Comparison of ENCODE assay signal across 17 cellular contexts in genomic region chr5:10674582-10674981, GRCh38.
DNase-seq lines count a peak whose midpoint lies in the region; ATAC-seq and TF ChIP-seq lines count a peak whose summit lies in the region.
"Had no signal": no experiment of that assay in that cellular context is flagged by ENCODE, and none has a peak within 500 bp of the region (broad histone marks: within the 10 kb centered on the region; RNA-seq: fewer than 3 reads in every experiment).

No MANE protein-coding gene starts in this region.

- H3K4me3 Mint-ChIP-seq in stimulated activated naive CD8-positive, alpha-beta T cell treated with anti-CD3 and anti-CD28 coated beads, Interleukin-15, amount 100 ng/mL, for 72 hours: no peak overlapping the region
- H3K4me3 Mint-ChIP-seq in endodermal cell: no peak overlapping the region
- H3K4me3 Mint-ChIP-seq: T-cell had no signal

- H3K27me3 ChIP-seq in PC-3 (ENCODE audit: low read length) (no peaks in the 10 kb centered on the region), endodermal cell (ENCODE audit: control insufficient read depth, insufficient read depth, low read length, poor library complexity, severe bottlenecking) (no peaks in the 10 kb centered on the region)

- H3K9me3 ChIP-seq in PC-3 (ENCODE audit: low read length) (no peaks in the 10 kb centered on the region), endodermal cell (ENCODE audit: control insufficient read depth, low read length) (peaks cover 7% of the 10 kb centered on the region)

- H4K20me1 ChIP-seq in PC-3 (ENCODE audit: low read length): no peaks in the 10 kb centered on the region

- H3K4me1 Mint-ChIP-seq in stimulated activated naive CD8-positive, alpha-beta T cell treated with anti-CD3 and anti-CD28 coated beads, Interleukin-15, amount 100 ng/mL, for 72 hours: no peaks in the 10 kb centered on the region
- no peaks in the 10 kb centered on the region for H3K4me1 Mint-ChIP-seq in endodermal cell
- H3K4me1 Mint-ChIP-seq: T-cell had no signal

- WGBS in endodermal cell (ENCODE audit: insufficient coverage in 1 of 2, insufficient read length in 1 of 2), 2 experiments: 86 to 94% methylated on average over 5 to 6 of the region's 6 CpGs

- H3F3A ChIP-seq in PC-3 (ENCODE audit: low read length, unreplicated experiment): no peaks in the 10 kb centered on the region

- H3K9me2 ChIP-seq in PC-3 (replicated peaks; ENCODE audit: low read length): no peaks in the 10 kb centered on the region

- no peak for DNase-seq in stimulated activated naive CD8-positive, alpha-beta T cell treated with anti-CD3 and anti-CD28 coated beads, Interleukin-15, amount 100 ng/mL, for 72 hours
- DNase-seq in stimulated activated naive CD8-positive, alpha-beta T cell treated with anti-CD3 and anti-CD28 coated beads, Interleukin-15, Interleukin-2, amounts not matched to agents 100 U/mL and 50 U/mL, for 24 hours: no peak
- DNase-seq in PC-3 (no peak), endodermal cell (peak; percentile 31), NCI-H226 (no peak), NCI-H1092 (lab: John Stamatoyannopoulos, UW) (no peak)
- no peak for DNase-seq in activated naive CD4-positive, alpha-beta T cell treated with anti-CD3 and anti-CD28 coated beads, Interleukin-2, amount 50 U/mL, for 16 hours
- no peak for DNase-seq in activated naive CD4-positive, alpha-beta T cell treated with Interleukin-2 at 50 U/mL for 16 hours
- DNase-seq: GF-D8, KG1, NCI-H1694 treated with DMSO at 0.1 percent for 48 hours, NCI-H2227 treated with DMSO at 0.1 percent for 48 hours, NCI-H526, SHP77, T-cell had no signal

- no peak overlapping the region for H3K4me3 ChIP-seq in PC-3 (ENCODE audit: low read length)
- H3K4me3 ChIP-seq in endodermal cell (ENCODE audit: low read length): no peak overlapping the region
- H3K4me3 ChIP-seq: SK-N-MC had no signal

- intact Hi-C loops in PC-3 (cut with micrococcal nuclease): loop anchor here (5.0 kb wide), 1 partner anchor 222 kb away; no protein-coding TSS in a partner anchor

- no peak overlapping the region for H3K27ac ChIP-seq in PC-3 (ENCODE audit: low read length)
- H3K27ac ChIP-seq in endodermal cell (ENCODE audit: low read depth, low read length): no peak overlapping the region
- H3K27ac ChIP-seq: C4-2B, SK-N-MC had no signal

- H3K4me1 ChIP-seq in PC-3 (ENCODE audit: insufficient read depth, low read length) (no peaks in the 10 kb centered on the region), endodermal cell (ENCODE audit: control insufficient read depth, insufficient read depth, low read length) (no peaks in the 10 kb centered on the region)

- H3K36me3 Mint-ChIP-seq in endodermal cell (ENCODE audit: low read depth): peaks cover 18% of the 10 kb centered on the region

- no peak overlapping the region for H3K9ac ChIP-seq in PC-3 (ENCODE audit: low read length)
- no peak overlapping the region for H3K9ac ChIP-seq in endodermal cell (ENCODE audit: extremely low read depth, low read length, poor library complexity, severe bottlenecking)

- H3K4me2 ChIP-seq in PC-3 (ENCODE audit: low read length): no peak overlapping the region

- H3K27me3 Mint-ChIP-seq in stimulated activated naive CD8-positive, alpha-beta T cell treated with anti-CD3 and anti-CD28 coated beads, Interleukin-15, amount 100 ng/mL, for 72 hours: no peaks in the 10 kb centered on the region
- peaks cover 3% of the 10 kb centered on the region for H3K27me3 Mint-ChIP-seq in endodermal cell (ENCODE audit: insufficient read depth)
- H3K27me3 Mint-ChIP-seq: T-cell had no signal

- H2AFZ ChIP-seq in PC-3 (ENCODE audit: low read length): no peak overlapping the region

- CTCF ChIA-PET in PC-3 (lab: Charles Lee): no interaction called here

- peak; percentile 49 for ATAC-seq in stimulated activated naive CD8-positive, alpha-beta T cell treated with anti-CD3 and anti-CD28 coated beads, Interleukin-15, amount 100 ng/mL, for 72 hours
- ATAC-seq in stimulated activated naive CD8-positive, alpha-beta T cell treated with anti-CD3 and anti-CD28 coated beads, Interleukin-15, Interleukin-2, amounts not matched to agents 100 U/mL and 50 U/mL, for 24 hours: no peak
- ATAC-seq in PC-3: peak; percentile 10
- ATAC-seq: T-cell had no signal

- no TSS peak for BruUV-seq in PC-3 (replicated peaks; lab: Mats Ljungman, UMichigan)

- no peak for TF ChIP-seq CTCF in PC-3 (conservative IDR thresholded peaks at IDR 0.05; ENCODE audit: low read depth, low read length)
- TF ChIP-seq CTCF in endodermal cell (conservative IDR thresholded peaks at IDR 0.05): no peak

- H3K36me3 ChIP-seq in PC-3 (ENCODE audit: low read depth, low read length) (peaks cover 26% of the 10 kb centered on the region), endodermal cell (ENCODE audit: control insufficient read depth, insufficient read depth, low read length) (peaks cover 27% of the 10 kb centered on the region)

- H3K9me3 Mint-ChIP-seq in stimulated activated naive CD8-positive, alpha-beta T cell treated with anti-CD3 and anti-CD28 coated beads, Interleukin-15, amount 100 ng/mL, for 72 hours: peaks cover 0 to 20% of the 10 kb centered on the region in 2 donors
- H3K9me3 Mint-ChIP-seq in endodermal cell: peaks cover 6% of the 10 kb centered on the region

- no peak overlapping the region for H3K27ac Mint-ChIP-seq in stimulated activated naive CD8-positive, alpha-beta T cell treated with anti-CD3 and anti-CD28 coated beads, Interleukin-15, amount 100 ng/mL, for 72 hours
- no peak overlapping the region for H3K27ac Mint-ChIP-seq in endodermal cell
- H3K27ac Mint-ChIP-seq: T-cell had no signal

- POLR2A ChIA-PET in PC-3 (lab: Charles Lee; ENCODE audit: unreplicated experiment): no interaction called here

- H3K79me2 ChIP-seq in PC-3 (ENCODE audit: low read length): no peaks in the 10 kb centered on the region
